In genomic region chr17:5120036-5120435, GRCh38 we compare ENCODE assay signal across 25 cellular contexts. TPM values are rescaled to one million over a fixed set of nuclear protein-coding genes. Genes with fewer than 3 reads are reported as not detected.
DNase-seq lines count a peak whose midpoint lies in the region; ATAC-seq, FAIRE-seq and TF ChIP-seq lines count a peak whose summit lies in the region.
"Had no signal": no experiment of that assay in that cellular context is flagged by ENCODE, and none has a peak within 500 bp of the region (broad histone marks: within the 10 kb centered on the region; RNA-seq: fewer than 3 reads in every experiment).

No MANE protein-coding gene starts in this region.

- no peak overlapping the region for H3K9ac ChIP-seq in kidney (ENCODE audit: low read length in 2 of 2)
- H3K9ac ChIP-seq: GM23248 had no signal

- H3K4me1 ChIP-seq in kidney (ENCODE audit: control insufficient read depth in 1 of 2, insufficient read depth in 1 of 2, low read depth in 1 of 2, low read length in 2 of 2) (no peaks in the 10 kb centered on the region), psoas muscle (peaks cover 15% of the 10 kb centered on the region)
- H3K4me1 ChIP-seq: BE2C, HAP-1 had no signal

- TF ChIP-seq CTCF in kidney (IDR thresholded peaks at IDR 0.05; ENCODE audit: borderline replicate concordance, extremely low read depth, insufficient read depth) (no peak), psoas muscle (IDR thresholded peaks at IDR 0.05) (no peak)

- intact Hi-C loops in kidney (cut with DNase I): no loop called here
- intact Hi-C loops in psoas muscle (cut with DNase I): no loop called here

- no peak overlapping the region for H3K4me3 Mint-ChIP-seq in activated CD8-positive, alpha-beta memory T cell treated with anti-CD3 and anti-CD28 coated beads, Interleukin-2, amount 10 ng/mL, durations not matched to agents 7 days and 5 days
- H3K4me3 Mint-ChIP-seq: CD14-positive monocyte, HFFc6 had no signal

- H3K4me3 ChIP-seq in kidney (ENCODE audit: low read length in 2 of 2) (no peak overlapping the region), psoas muscle (no peak overlapping the region)
- H3K4me3 ChIP-seq: GM23248, HAP-1, MG63, SK-N-MC had no signal

- DNase-seq in activated CD8-positive, alpha-beta memory T cell treated with anti-CD3 and anti-CD28 coated beads, Interleukin-2, amount 50 U/mL, for 4 hours: peak; percentile 6
- no peak for DNase-seq in activated CD8-positive, alpha-beta memory T cell treated with anti-CD3 and anti-CD28 coated beads, Interleukin-2, amount 10 ng/mL, durations not matched to agents 7 days and 5 days
- DNase-seq in kidney (peak; percentile 36), psoas muscle (no peak), NOMO-1 treated with DMSO at 0.1 percent for 48 hours (lab: John Stamatoyannopoulos, UW; ENCODE audit: unreplicated experiment) (no peak), H54 (ENCODE audit: insufficient read length, low spot score) (no peak)
- DNase-seq: BE2C; CD8-positive, alpha-beta memory T cell; GM23248; HFFc6; IMR-90; KG1; MG63; NCI-H2029; NCI-H446; NCI-H526; NCI-H82; NK-92 treated with Interleukin-12 subunit alpha and Interleukin-12 subunit beta, amount 100 ng/mL, for 24 hours; SIG-M5 had no signal

- peaks cover 0 to 18% (median 9%) of the 10 kb centered on the region in 3 donors for H3K27me3 ChIP-seq in psoas muscle (ENCODE audit: insufficient read depth in 3 of 3, low read length in 2 of 3)
- H3K27me3 ChIP-seq: MG63 had no signal

- no peak for TF ChIP-seq POLR2A in H54 (IDR thresholded peaks at IDR 0.05; ENCODE audit: low read depth, low read length)

- no peak for ATAC-seq in activated CD8-positive, alpha-beta memory T cell treated with anti-CD3 and anti-CD28 coated beads, Interleukin-2, amount 10 ng/mL, durations not matched to agents 7 days and 5 days
- ATAC-seq in psoas muscle: no peak
- ATAC-seq in HG03354 (IDR thresholded peaks at IDR 0.05; ENCODE audit: poor library complexity, severe bottlenecking, unreplicated experiment): no peak
- ATAC-seq: Panc1 had no signal

- peaks cover 59% of the 10 kb centered on the region for H3K27me3 Mint-ChIP-seq in activated CD8-positive, alpha-beta memory T cell treated with anti-CD3 and anti-CD28 coated beads, Interleukin-2, amount 10 ng/mL, durations not matched to agents 7 days and 5 days

- H3K36me3 Mint-ChIP-seq in activated CD8-positive, alpha-beta memory T cell treated with anti-CD3 and anti-CD28 coated beads, Interleukin-2, amount 10 ng/mL, durations not matched to agents 7 days and 5 days: peaks cover 3% of the 10 kb centered on the region
- H3K36me3 Mint-ChIP-seq: CD8-positive, alpha-beta memory T cell had no signal

- no peaks in the 10 kb centered on the region for H3K9me3 Mint-ChIP-seq in activated CD8-positive, alpha-beta memory T cell treated with anti-CD3 and anti-CD28 coated beads, Interleukin-2, amount 10 ng/mL, durations not matched to agents 7 days and 5 days (ENCODE audit: low read depth)

- H3K27ac Mint-ChIP-seq in activated CD8-positive, alpha-beta memory T cell treated with anti-CD3 and anti-CD28 coated beads, Interleukin-2, amount 10 ng/mL, durations not matched to agents 7 days and 5 days: no peak overlapping the region
- H3K27ac Mint-ChIP-seq: CD14-positive monocyte; CD8-positive, alpha-beta memory T cell; HFFc6 had no signal

- FAIRE-seq in kidney (lab: Jason Lieb, UNC): no peak
- FAIRE-seq in H54 (lab: Jason Lieb, UNC): no peak

- no peaks in the 10 kb centered on the region for H3K4me1 Mint-ChIP-seq in activated CD8-positive, alpha-beta memory T cell treated with anti-CD3 and anti-CD28 coated beads, Interleukin-2, amount 10 ng/mL, durations not matched to agents 7 days and 5 days

- H3K9me3 ChIP-seq in kidney (ENCODE audit: control insufficient read depth in 1 of 2, low read length in 2 of 2) (peaks cover 0 to 3% of the 10 kb centered on the region in 2 donors), psoas muscle (no peaks in the 10 kb centered on the region)
- H3K9me3 ChIP-seq: BE2C, HAP-1, MG63 had no signal

- no peak overlapping the region for H3K27ac ChIP-seq in kidney (ENCODE audit: low read depth in 2 of 2, low read length in 2 of 2)
- H3K27ac ChIP-seq in psoas muscle: peak overlapping the region; percentile 95
- H3K27ac ChIP-seq: 22Rv1, GM23248, SK-N-MC had no signal

- WGBS in psoas muscle, 3 donors: 66 to 79% (median 78%) methylated on average over 7 of the region's 7 CpGs

- H3K36me3 ChIP-seq in kidney (ENCODE audit: control insufficient read depth in 1 of 2, insufficient read depth in 2 of 2, low read length in 2 of 2) (no peaks in the 10 kb centered on the region), psoas muscle (ENCODE audit: insufficient read depth in 1 of 2, low read depth in 1 of 2) (no peaks in the 10 kb centered on the region)
- H3K36me3 ChIP-seq: BE2C, HAP-1, MG63 had no signal

- CTCF ChIA-PET in activated CD8-positive, alpha-beta memory T cell treated with anti-CD3 and anti-CD28 coated beads, Interleukin-2, amount 10 ng/mL, durations not matched to agents 7 days and 5 days (lab: Charles Lee): no interaction called here

RNA-seq across cellular contexts. Expression of gene USP6, which starts 4.2 kb away (rescaled TPM):
- total RNA-seq in activated CD8-positive, alpha-beta memory T cell treated with anti-CD3 and anti-CD28 coated beads, Interleukin-2, amount 10 ng/mL, durations not matched to agents 7 days and 5 days: under 1 TPM; 0.03 to 0.07 TPM
- total RNA-seq in kidney: 0.19 TPM
- 0.06 TPM for polyA plus RNA-seq in kidney (ENCODE audit: insufficient read depth, low read depth, low replicate concordance)
- 1 to 10 TPM in 1 of 4 donors, under 1 TPM in 3; 0.40 to 3.2 (median 0.41) TPM for total RNA-seq in psoas muscle
- polyA plus RNA-seq in psoas muscle: under 1 TPM; 0.05 to 0.37 (median 0.25) TPM
- total RNA-seq: GM23248, IMR-90 had no signal

RNA-seq across cellular contexts. Expression of gene ZNF232, which starts 8.4 kb away (rescaled TPM):
- total RNA-seq in activated CD8-positive, alpha-beta memory T cell treated with anti-CD3 and anti-CD28 coated beads, Interleukin-2, amount 10 ng/mL, durations not matched to agents 7 days and 5 days: 10 to 100 TPM in 1 of 2 experiments, 1 to 10 TPM in 1; 8.6 to 10.7 TPM
- total RNA-seq in kidney (8.0 TPM), psoas muscle (10 to 100 TPM in 1 of 4 donors, 1 to 10 TPM in 3; 5.8 to 12.2 (median 7.4) TPM)
- polyA plus RNA-seq in kidney (ENCODE audit: insufficient read depth, low read depth, low replicate concordance) (6.9 TPM), psoas muscle (10 to 100 TPM in 1 of 3 donors, 1 to 10 TPM in 2; 7.1 to 19.3 (median 8.0) TPM)

RNA-seq across cellular contexts. Expression of gene ZFP3, which starts 41.8 kb away (rescaled TPM):
- 1 to 10 TPM; 1.9 to 2.9 TPM for total RNA-seq in activated CD8-positive, alpha-beta memory T cell treated with anti-CD3 and anti-CD28 coated beads, Interleukin-2, amount 10 ng/mL, durations not matched to agents 7 days and 5 days
- total RNA-seq in kidney (10.0 TPM), psoas muscle (10 to 100 TPM in 1 of 4 donors, 1 to 10 TPM in 3; 6.8 to 12.3 (median 8.0) TPM)
- polyA plus RNA-seq in kidney (ENCODE audit: insufficient read depth, low read depth, low replicate concordance) (3.4 TPM), psoas muscle (10 to 100 TPM in 1 of 3 donors, 1 to 10 TPM in 2; 3.7 to 11.2 (median 3.9) TPM)

Comparison
In these comparisons a context has a peak if more than half of its experiments do, and no peak if none do; other contexts are left out.
1. DNase-seq: peak in activated CD8-positive, alpha-beta memory T cell treated with anti-CD3 and anti-CD28 coated beads, Interleukin-2, amount 50 U/mL, for 4 hours (single experiment) and kidney (single experiment); none in activated CD8-positive, alpha-beta memory T cell treated with anti-CD3 and anti-CD28 coated beads, Interleukin-2, amount 10 ng/mL, durations not matched to agents 7 days and 5 days (single experiment), psoas muscle (0 of 2), NOMO-1 treated with DMSO at 0.1 percent for 48 hours (single experiment) and H54 (single experiment).